In genomic region chr10:46525177-46525823, GRCh38 we compare ENCODE assay signal across 12 cellular contexts. TPM values are rescaled to one million over a fixed set of nuclear protein-coding genes. Genes with fewer than 3 reads are reported as not detected.
DNase-seq lines count a peak whose midpoint lies in the region; ATAC-seq and TF ChIP-seq lines count a peak whose summit lies in the region.
"Had no signal": no experiment of that assay in that cellular context is flagged by ENCODE, and none has a peak within 500 bp of the region (broad histone marks: within the 10 kb centered on the region; RNA-seq: fewer than 3 reads in every experiment).

No MANE protein-coding gene starts in this region.

- peak; percentile 12 for ATAC-seq in stimulated activated effector memory CD8-positive, alpha-beta T cell treated with anti-CD3 and anti-CD28 coated beads, Interleukin-12 subunit alpha, Interleukin-12 subunit beta, amount 100 ng/mL, for 72 hours
- no peak for ATAC-seq in HG03354 (IDR thresholded peaks at IDR 0.05; ENCODE audit: poor library complexity, severe bottlenecking, unreplicated experiment)

- H3K27ac ChIP-seq in RWPE1: peak overlapping the region; percentile 95
- peak overlapping the region; percentile 75 for H3K27ac ChIP-seq in fibroblast of lung (ENCODE audit: insufficient read depth, low read length)
- H3K27ac ChIP-seq in caudate nucleus (ENCODE audit: low read depth, low read length): no peak overlapping the region
- H3K27ac ChIP-seq: suprapubic skin had no signal

- no peak overlapping the region for H3K27ac Mint-ChIP-seq in stimulated activated effector memory CD8-positive, alpha-beta T cell treated with anti-CD3 and anti-CD28 coated beads, Interleukin-12 subunit alpha, Interleukin-12 subunit beta, amount 100 ng/mL, for 72 hours
- H3K27ac Mint-ChIP-seq in endothelial cell (ENCODE audit: unreplicated experiment): no peak overlapping the region
- H3K27ac Mint-ChIP-seq: CD8-positive, alpha-beta memory T cell had no signal

- no peak overlapping the region for H2AFZ ChIP-seq in fibroblast of lung (ENCODE audit: low read length)

- H3K9ac ChIP-seq in fibroblast of lung (ENCODE audit: insufficient read depth, low read length): no peak overlapping the region

- H3K9me3 Mint-ChIP-seq in stimulated activated effector memory CD8-positive, alpha-beta T cell treated with anti-CD3 and anti-CD28 coated beads, Interleukin-12 subunit alpha, Interleukin-12 subunit beta, amount 100 ng/mL, for 72 hours: no peaks in the 10 kb centered on the region
- no peaks in the 10 kb centered on the region for H3K9me3 Mint-ChIP-seq in endothelial cell (ENCODE audit: unreplicated experiment)
- H3K9me3 Mint-ChIP-seq: CD8-positive, alpha-beta memory T cell had no signal

- H3K36me3 ChIP-seq in fibroblast of lung (ENCODE audit: control insufficient read depth, insufficient read depth, low read length): no peaks in the 10 kb centered on the region
- H3K36me3 ChIP-seq: suprapubic skin had no signal

- TF ChIP-seq CTCF in RWPE1 (conservative IDR thresholded peaks at IDR 0.05; ENCODE audit: low read depth) (no peak), fibroblast of lung (conservative IDR thresholded peaks at IDR 0.05 in 1 of 2, IDR thresholded peaks at IDR 0.05 in 1 of 2; ENCODE audit: low read depth in 1 of 2, low read length in 2 of 2) (no peak), endothelial cell (IDR thresholded peaks at IDR 0.05; ENCODE audit: unreplicated experiment) (no peak)

- H3K4me2 ChIP-seq in fibroblast of lung (ENCODE audit: extremely low read depth, insufficient read depth, low read length): no peak overlapping the region

- no peaks in the 10 kb centered on the region for H3K27me3 ChIP-seq in fibroblast of lung (ENCODE audit: control insufficient read depth, insufficient read depth, low read length)

- H3K4me1 Mint-ChIP-seq in stimulated activated effector memory CD8-positive, alpha-beta T cell treated with anti-CD3 and anti-CD28 coated beads, Interleukin-12 subunit alpha, Interleukin-12 subunit beta, amount 100 ng/mL, for 72 hours: no peaks in the 10 kb centered on the region
- no peaks in the 10 kb centered on the region for H3K4me1 Mint-ChIP-seq in endothelial cell (ENCODE audit: unreplicated experiment)
- H3K4me1 Mint-ChIP-seq: CD8-positive, alpha-beta memory T cell had no signal

- peak; percentile 9 for DNase-seq in activated T-cell treated with anti-CD3 and anti-CD28 coated beads, Interleukin-2, amount 50 U/mL, for 1 hour
- DNase-seq in activated T-cell treated with anti-CD3 and anti-CD28 coated beads, Interleukin-2, amount 50 U/mL, for 48 hours: no peak
- peak; percentile 88 for DNase-seq in RWPE1 (ENCODE audit: low spot score)
- DNase-seq in fibroblast of lung (ENCODE audit: low read depth in 2 of 2): peak; percentile 76 to 95
- DNase-seq in stimulated activated effector memory CD8-positive, alpha-beta T cell treated with anti-CD3 and anti-CD28 coated beads, Interleukin-12 subunit alpha, Interleukin-12 subunit beta, amount 100 ng/mL, for 72 hours (ENCODE audit: low spot score in 2 of 2): no peak
- no peak for DNase-seq in caudate nucleus (lab: John Stamatoyannopoulos, UW)
- no peak for DNase-seq in endothelial cell (ENCODE audit: low spot score)

- no peak overlapping the region for H3K4me3 ChIP-seq in fibroblast of lung (replicated peaks in 1 of 4; ENCODE audit: control extremely low read depth in 1 of 4, insufficient read depth in 1 of 4, low read depth in 3 of 4, low read length in 4 of 4)
- H3K4me3 ChIP-seq: suprapubic skin had no signal

- H3K79me2 ChIP-seq in fibroblast of lung (ENCODE audit: control insufficient read depth, insufficient read depth, low read length): no peaks in the 10 kb centered on the region

- no peaks in the 10 kb centered on the region for H3K27me3 Mint-ChIP-seq in endothelial cell (ENCODE audit: unreplicated experiment)
- H3K27me3 Mint-ChIP-seq: CD8-positive, alpha-beta memory T cell had no signal

- CTCF ChIA-PET in RWPE1 (lab: Yijun Ruan, JAX): no interaction called here

- H3K36me3 Mint-ChIP-seq in stimulated activated effector memory CD8-positive, alpha-beta T cell treated with anti-CD3 and anti-CD28 coated beads, Interleukin-12 subunit alpha, Interleukin-12 subunit beta, amount 100 ng/mL, for 72 hours: no peaks in the 10 kb centered on the region
- no peaks in the 10 kb centered on the region for H3K36me3 Mint-ChIP-seq in endothelial cell (ENCODE audit: low read depth, unreplicated experiment)
- H3K36me3 Mint-ChIP-seq: CD8-positive, alpha-beta memory T cell had no signal

- H3K4me1 ChIP-seq in fibroblast of lung (ENCODE audit: control insufficient read depth, extremely low read depth, insufficient read depth, low read length): peaks cover 28% of the 10 kb centered on the region

- H3K4me3 Mint-ChIP-seq in stimulated activated effector memory CD8-positive, alpha-beta T cell treated with anti-CD3 and anti-CD28 coated beads, Interleukin-12 subunit alpha, Interleukin-12 subunit beta, amount 100 ng/mL, for 72 hours: no peak overlapping the region
- H3K4me3 Mint-ChIP-seq in endothelial cell (ENCODE audit: unreplicated experiment): no peak overlapping the region
- H3K4me3 Mint-ChIP-seq: CD8-positive, alpha-beta memory T cell had no signal

- no peaks in the 10 kb centered on the region for H4K20me1 ChIP-seq in fibroblast of lung (ENCODE audit: control insufficient read depth, extremely low read depth, insufficient read depth, low read length)

- POLR2A ChIA-PET in RWPE1 (lab: Yijun Ruan, JAX; ENCODE audit: low non-redundant PET): no interaction called here

- H3K9me3 ChIP-seq in fibroblast of lung (ENCODE audit: control insufficient read depth, insufficient read depth, low read depth, low read length): no peaks in the 10 kb centered on the region
- H3K9me3 ChIP-seq: suprapubic skin had no signal

RNA-seq across cellular contexts. Expression of gene GPRIN2, which starts 31.2 kb away (rescaled TPM):
- not detected in 2 replicates for total RNA-seq in fibroblast of lung
- not detected in 2 replicates for polyA plus RNA-seq in fibroblast of lung
- polyA plus RNA-seq in fibroblast of lung (2012): not detected in 2 replicates
- not detected in 2 replicates for polyA minus RNA-seq in fibroblast of lung (ENCODE audit: low replicate concordance)
- 0.31 TPM for total RNA-seq in endothelial cell (ENCODE audit: unreplicated experiment)
- total RNA-seq: CD8-positive, alpha-beta memory T cell; SK-MEL-5 had no signal
- polyA plus RNA-seq: CD8-positive, alpha-beta memory T cell had no signal

RNA-seq across cellular contexts. Expression of gene SYT15, which starts 53.6 kb away (rescaled TPM):
- under 0.01 TPM in 2 replicates for total RNA-seq in fibroblast of lung
- 0.19 and 0.31 TPM in 2 replicates for polyA plus RNA-seq in fibroblast of lung
- polyA plus RNA-seq in fibroblast of lung (2012): 0.06 and 0.79 TPM in 2 replicates
- 0.98 TPM in 1 of 2 replicates, not detected in the other for polyA minus RNA-seq in fibroblast of lung (ENCODE audit: low replicate concordance)
- total RNA-seq in endothelial cell (ENCODE audit: unreplicated experiment): 0.77 TPM
- total RNA-seq: SK-MEL-5 had no signal

RNA-seq across cellular contexts. Expression of gene NPY4R, which starts 59.5 kb away (rescaled TPM):
- total RNA-seq in fibroblast of lung (not detected in 2 replicates), endothelial cell (ENCODE audit: unreplicated experiment) (not detected)
- 0.07 and 0.24 TPM in 2 replicates for polyA plus RNA-seq in fibroblast of lung
- polyA plus RNA-seq in fibroblast of lung (2012): 0.12 TPM in 1 of 2 replicates, not detected in the other
- 4.4 TPM in 1 of 2 replicates, not detected in the other for polyA minus RNA-seq in fibroblast of lung (ENCODE audit: low replicate concordance)
- total RNA-seq: CD8-positive, alpha-beta memory T cell; SK-MEL-5; skeletal muscle tissue had no signal
- polyA plus RNA-seq: CD8-positive, alpha-beta memory T cell had no signal

Comparison
In these comparisons a context has a peak if more than half of its experiments do, and no peak if none do; other contexts are left out.
1. DNase-seq: peak in activated T-cell treated with anti-CD3 and anti-CD28 coated beads, Interleukin-2, amount 50 U/mL, for 1 hour (single experiment), RWPE1 (single experiment) and fibroblast of lung (2 of 2); none in activated T-cell treated with anti-CD3 and anti-CD28 coated beads, Interleukin-2, amount 50 U/mL, for 48 hours (0 of 2), stimulated activated effector memory CD8-positive, alpha-beta T cell treated with anti-CD3 and anti-CD28 coated beads, Interleukin-12 subunit alpha, Interleukin-12 subunit beta, amount 100 ng/mL, for 72 hours (0 of 2), caudate nucleus (0 of 61) and endothelial cell (single experiment).